ENCODE assay signal across 17 cellular contexts in the genomic region with DNA sequence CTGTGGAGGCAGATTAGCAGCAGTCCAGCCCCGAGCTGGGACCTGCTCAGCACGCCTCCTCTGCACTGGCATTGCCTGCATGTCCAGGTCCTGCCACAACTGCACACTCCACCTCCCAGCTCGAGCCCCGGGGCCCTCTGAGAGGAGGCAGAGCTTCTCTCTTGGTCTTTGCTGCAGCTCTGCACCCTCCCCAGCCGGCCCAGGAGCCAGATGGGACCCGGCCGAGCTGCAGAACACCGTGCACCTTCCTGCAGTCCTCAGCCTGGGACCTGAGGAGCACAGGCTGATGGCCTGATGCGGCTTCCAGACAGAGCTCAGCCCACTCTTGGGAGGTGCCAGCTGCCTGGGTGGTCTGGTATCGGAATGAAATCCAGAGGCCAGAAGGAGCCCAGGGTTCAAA. TPM values are rescaled to one million over a fixed set of nuclear protein-coding genes. Genes with fewer than 3 reads are reported as not detected.
DNase-seq lines count a peak whose midpoint lies in the region; ATAC-seq and TF ChIP-seq lines count a peak whose summit lies in the region.
"Had no signal": no experiment of that assay in that cellular context is flagged by ENCODE, and none has a peak within 500 bp of the region (broad histone marks: within the 10 kb centered on the region; RNA-seq: fewer than 3 reads in every experiment).

No MANE protein-coding gene starts in this region.

- 50% methylated on average over 2 of the region's 10 CpGs for WGBS in right lobe of liver (ENCODE audit: insufficient coverage, low coverage, low lambda C conversion rate, missing lambda C conversion rate)

- no peak overlapping the region for H3K4me3 Mint-ChIP-seq in activated T-helper 1 cell treated with anti-CD3 and anti-CD28 coated beads, Interleukin-12 subunit alpha, Interleukin-12 subunit beta, Interleukin-2, Interleukin-4 antibody, amounts not matched to agents 30 ng/mL and 10 ng/mL and 1 ng/mL, durations not matched to agents 14 hours and 24 hours and 36 hours

- TF ChIP-seq POLR2A in right lobe of liver (IDR thresholded peaks at IDR 0.05) = no peak

- peaks cover 30% of the 10 kb centered on the region for H3K9me3 Mint-ChIP-seq in activated T-helper 1 cell treated with anti-CD3 and anti-CD28 coated beads, Interleukin-12 subunit alpha, Interleukin-12 subunit beta, Interleukin-2, Interleukin-4 antibody, amounts not matched to agents 30 ng/mL and 10 ng/mL and 1 ng/mL, durations not matched to agents 14 hours and 24 hours and 36 hours

- H3K27me3 ChIP-seq in H7 (ENCODE audit: control insufficient read depth, insufficient read depth, low read length) (peaks cover 4% of the 10 kb centered on the region), right lobe of liver (no peaks in the 10 kb centered on the region)
- H3K27me3 ChIP-seq: Peyer's patch, right atrium auricular region had no signal

- H3K4me1 Mint-ChIP-seq in activated T-helper 1 cell treated with anti-CD3 and anti-CD28 coated beads, Interleukin-12 subunit alpha, Interleukin-12 subunit beta, Interleukin-2, Interleukin-4 antibody, amounts not matched to agents 30 ng/mL and 10 ng/mL and 1 ng/mL, durations not matched to agents 14 hours and 24 hours and 36 hours (ENCODE audit: low read depth) = peaks cover 70% of the 10 kb centered on the region

- no peaks in the 10 kb centered on the region for H3K27me3 Mint-ChIP-seq in activated T-helper 1 cell treated with anti-CD3 and anti-CD28 coated beads, Interleukin-12 subunit alpha, Interleukin-12 subunit beta, Interleukin-2, Interleukin-4 antibody, amounts not matched to agents 30 ng/mL and 10 ng/mL and 1 ng/mL, durations not matched to agents 14 hours and 24 hours and 36 hours (ENCODE audit: insufficient read depth)

- no peak overlapping the region for H3K27ac ChIP-seq in right lobe of liver
- H3K27ac ChIP-seq: Peyer's patch, right atrium auricular region had no signal

- intact Hi-C loops in activated T-helper 1 cell treated with anti-CD3 and anti-CD28 coated beads, Interleukin-12 subunit alpha, Interleukin-12 subunit beta, Interleukin-2, Interleukin-4 antibody, amounts not matched to agents 30 ng/mL and 10 ng/mL and 1 ng/mL, durations not matched to agents 14 hours and 24 hours and 36 hours (cut with micrococcal nuclease) = loop anchor here (5.0 kb wide), 1 partner anchor 255 kb away; a partner anchor contains a TSS
- intact Hi-C loops in right lobe of liver (cut with DNase I) = loop anchor here in 1 of 2 donors (10.0 kb wide), 1 partner anchor 193 kb away; no protein-coding TSS in a partner anchor

- no peak for TF ChIP-seq CTCF in right lobe of liver (IDR thresholded peaks at IDR 0.05)

- no peaks in the 10 kb centered on the region for H3K9me3 ChIP-seq in right lobe of liver
- H3K9me3 ChIP-seq: Peyer's patch had no signal

- H3K4me1 ChIP-seq in right lobe of liver = no peaks in the 10 kb centered on the region

- H3K36me3 Mint-ChIP-seq in activated T-helper 1 cell treated with anti-CD3 and anti-CD28 coated beads, Interleukin-12 subunit alpha, Interleukin-12 subunit beta, Interleukin-2, Interleukin-4 antibody, amounts not matched to agents 30 ng/mL and 10 ng/mL and 1 ng/mL, durations not matched to agents 14 hours and 24 hours and 36 hours (ENCODE audit: low read depth) = peaks cover 14% of the 10 kb centered on the region

- DNase-seq in AG20443 (ENCODE audit: low spot score) (peak; percentile 33), H7 (peak; percentile 61), right lobe of liver (peak in 2 of 3 donors; percentile 14 to 40), NOMO-1 treated with DMSO at 0.1 percent for 48 hours (lab: John Stamatoyannopoulos, UW; ENCODE audit: unreplicated experiment) (no peak), T-helper 9 cell (no peak), NCI-H226 (no peak)
- DNase-seq in activated T-helper 1 cell treated with anti-CD3 and anti-CD28 coated beads, Interleukin-12 subunit alpha, Interleukin-12 subunit beta, Interleukin-2, Interleukin-4 antibody, amounts not matched to agents 30 ng/mL and 10 ng/mL and 1 ng/mL, durations not matched to agents 14 hours and 24 hours and 36 hours (ENCODE audit: low spot score) = no peak
- DNase-seq: activated effector memory CD4-positive, alpha-beta T cell treated with Interleukin-2 at 50 U/mL for 16 hours; anterior cingulate cortex; Caco-2; GF-D8; NCI-H1092; NCI-H2081 treated with DMSO at 0.1 percent for 48 hours; NCI-H69 had no signal

- peak overlapping the region; percentile 34 for H3K27ac Mint-ChIP-seq in activated T-helper 1 cell treated with anti-CD3 and anti-CD28 coated beads, Interleukin-12 subunit alpha, Interleukin-12 subunit beta, Interleukin-2, Interleukin-4 antibody, amounts not matched to agents 30 ng/mL and 10 ng/mL and 1 ng/mL, durations not matched to agents 14 hours and 24 hours and 36 hours

- no peak overlapping the region for H3K4me3 ChIP-seq in H7 (ENCODE audit: insufficient read depth, low read depth, low read length)
- no peak overlapping the region for H3K4me3 ChIP-seq in right lobe of liver
- H3K4me3 ChIP-seq: Peyer's patch, right atrium auricular region had no signal

- ATAC-seq in right lobe of liver (peak in 3 of 4 donors; percentile 3 to 15 (median 11)), HG03135 (IDR thresholded peaks at IDR 0.05; ENCODE audit: unreplicated experiment) (no peak)

- H3K36me3 ChIP-seq in H7 (replicated peaks; ENCODE audit: control insufficient read depth, insufficient read depth, low read length) (no peaks in the 10 kb centered on the region), right lobe of liver (no peaks in the 10 kb centered on the region)
- H3K36me3 ChIP-seq: Peyer's patch, right atrium auricular region had no signal

RNA-seq across cellular contexts. Expression of a gene that starts 10.8 kb away (rescaled TPM):
- 4.2 and 6.5 TPM in 2 replicates for total RNA-seq in H7 (2014; rRNA removed; shearing (Covaris generic))
- 8.9 and 10.0 TPM in 2 replicates for total RNA-seq in activated T-helper 1 cell treated with anti-CD3 and anti-CD28 coated beads, Interleukin-12 subunit alpha, Interleukin-12 subunit beta, Interleukin-2, Interleukin-4 antibody, amounts not matched to agents 30 ng/mL and 10 ng/mL and 1 ng/mL, durations not matched to agents 14 hours and 24 hours and 36 hours
- 100 to 1,000 TPM in 1 of 6 experiments, 10 to 100 TPM in 4, 1 to 10 TPM in 1; 7.7 to 121 (median 37.0) TPM for total RNA-seq in right lobe of liver

RNA-seq across cellular contexts. Expression of a gene that starts 47.3 kb away (rescaled TPM):
- 13.9 and 20.2 TPM in 2 replicates for total RNA-seq in H7 (2014; rRNA removed; shearing (Covaris generic))
- 15.7 TPM in 2 replicates for total RNA-seq in activated T-helper 1 cell treated with anti-CD3 and anti-CD28 coated beads, Interleukin-12 subunit alpha, Interleukin-12 subunit beta, Interleukin-2, Interleukin-4 antibody, amounts not matched to agents 30 ng/mL and 10 ng/mL and 1 ng/mL, durations not matched to agents 14 hours and 24 hours and 36 hours
- total RNA-seq in right lobe of liver = 100 to 1,000 TPM; 102 to 158 (median 120) TPM

Comparison
In these comparisons a context has a peak if more than half of its experiments do, and no peak if none do; other contexts are left out.
1. DNase-seq: peak in AG20443 (single experiment), H7 (single experiment) and right lobe of liver (2 of 3); none in activated T-helper 1 cell treated with anti-CD3 and anti-CD28 coated beads, Interleukin-12 subunit alpha, Interleukin-12 subunit beta, Interleukin-2, Interleukin-4 antibody, amounts not matched to agents 30 ng/mL and 10 ng/mL and 1 ng/mL, durations not matched to agents 14 hours and 24 hours and 36 hours (single experiment), NOMO-1 treated with DMSO at 0.1 percent for 48 hours (single experiment), T-helper 9 cell (single experiment) and NCI-H226 (single experiment).